ENCODE assay signal across 19 cellular contexts in the genomic region with DNA sequence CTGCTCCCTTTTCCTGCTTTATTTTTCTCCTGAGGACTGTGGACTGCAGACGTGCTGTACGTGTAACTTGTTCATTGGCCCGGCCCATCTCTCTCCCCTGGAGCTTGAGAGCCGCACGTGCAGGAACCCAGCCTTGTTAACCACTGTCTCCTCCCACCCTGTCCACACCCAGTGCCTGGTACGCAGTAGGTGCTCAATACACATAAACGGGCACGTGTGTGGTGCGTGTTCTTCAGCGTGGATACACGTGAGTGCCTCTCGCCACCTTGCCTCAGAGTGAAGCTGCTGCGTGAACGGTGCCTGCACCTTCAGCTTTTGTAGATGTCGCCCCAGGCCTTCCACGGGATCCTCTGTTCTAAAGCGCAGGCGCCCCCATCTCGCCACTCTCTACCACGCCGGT.
DNase-seq lines count a peak whose midpoint lies in the region; ATAC-seq and TF ChIP-seq lines count a peak whose summit lies in the region.
"Had no signal": no experiment of that assay in that cellular context is flagged by ENCODE, and none has a peak within 500 bp of the region (broad histone marks: within the 10 kb centered on the region; RNA-seq: fewer than 3 reads in every experiment).

No MANE protein-coding gene starts in this region.

- intact Hi-C loops in dendritic cell treated with granulocyte-macrophage colony-stimulating factor and Interleukin-4, amounts not matched to agents 40 ng/mL and 50 ng/mL, for 4 days (cut with micrococcal nuclease): no loop called here

- peak overlapping the region; percentile 62 for H3K4me3 Mint-ChIP-seq in activated naive CD4-positive, alpha-beta T cell treated with anti-CD3 and anti-CD28 coated beads, Interleukin-2, amount 50 U/mL, for 24 hours
- H3K4me3 Mint-ChIP-seq in T-helper 17 cell: peak overlapping the region; percentile 81
- no peak overlapping the region for H3K4me3 Mint-ChIP-seq in dendritic cell treated with granulocyte-macrophage colony-stimulating factor and Interleukin-4, amounts not matched to agents 40 ng/mL and 50 ng/mL, for 4 days
- H3K4me3 Mint-ChIP-seq in stimulated activated naive CD8-positive, alpha-beta T cell treated with anti-CD3 and anti-CD28 coated beads, Interleukin-15, amount 100 ng/mL, for 72 hours: peak overlapping the region; percentile 44 to 56
- H3K4me3 Mint-ChIP-seq: CD8-positive, alpha-beta T cell; HFFc6; stimulated activated naive B cell treated with anti-CD40 and anti-IgM and Interleukin-4, amounts not matched to agents 10 μg/mL and 1 μg/mL and 100 μg/mL, for 72 hours had no signal

- H3K27me3 Mint-ChIP-seq in activated naive CD4-positive, alpha-beta T cell treated with anti-CD3 and anti-CD28 coated beads, Interleukin-2, amount 50 U/mL, for 24 hours: no peaks in the 10 kb centered on the region
- H3K27me3 Mint-ChIP-seq in T-helper 17 cell: no peaks in the 10 kb centered on the region
- no peaks in the 10 kb centered on the region for H3K27me3 Mint-ChIP-seq in dendritic cell treated with granulocyte-macrophage colony-stimulating factor and Interleukin-4, amounts not matched to agents 40 ng/mL and 50 ng/mL, for 4 days
- H3K27me3 Mint-ChIP-seq in stimulated activated naive CD8-positive, alpha-beta T cell treated with anti-CD3 and anti-CD28 coated beads, Interleukin-15, amount 100 ng/mL, for 72 hours: no peaks in the 10 kb centered on the region
- H3K27me3 Mint-ChIP-seq: naive thymus-derived CD8-positive, alpha-beta T cell; stimulated activated naive B cell treated with anti-CD40 and anti-IgM and Interleukin-4, amounts not matched to agents 10 μg/mL and 1 μg/mL and 100 μg/mL, for 72 hours had no signal

- H3K9me3 ChIP-seq in T-helper 17 cell (ENCODE audit: control insufficient read depth, low read length, poor library complexity, severe bottlenecking): no peaks in the 10 kb centered on the region
- H3K9me3 ChIP-seq: ascending aorta, thyroid gland had no signal

- peaks cover 34% of the 10 kb centered on the region for H3K36me3 Mint-ChIP-seq in activated naive CD4-positive, alpha-beta T cell treated with anti-CD3 and anti-CD28 coated beads, Interleukin-2, amount 50 U/mL, for 24 hours
- peaks cover 12% of the 10 kb centered on the region for H3K36me3 Mint-ChIP-seq in T-helper 17 cell (ENCODE audit: low read depth)
- peaks cover 75% of the 10 kb centered on the region for H3K36me3 Mint-ChIP-seq in dendritic cell treated with granulocyte-macrophage colony-stimulating factor and Interleukin-4, amounts not matched to agents 40 ng/mL and 50 ng/mL, for 4 days (ENCODE audit: low read depth)

- ATAC-seq in T-helper 17 cell: no peak
- ATAC-seq in stimulated activated naive CD8-positive, alpha-beta T cell treated with anti-CD3 and anti-CD28 coated beads, Interleukin-15, amount 100 ng/mL, for 72 hours: no peak
- ATAC-seq in foreskin keratinocyte: no peak
- ATAC-seq: CD8-positive, alpha-beta T cell; naive thymus-derived CD8-positive, alpha-beta T cell; stimulated activated naive B cell treated with anti-CD40 and anti-IgM and Interleukin-4, amounts not matched to agents 10 μg/mL and 1 μg/mL and 100 μg/mL, for 72 hours had no signal

- peak overlapping the region; percentile 96 for H3K27ac Mint-ChIP-seq in activated naive CD4-positive, alpha-beta T cell treated with anti-CD3 and anti-CD28 coated beads, Interleukin-2, amount 50 U/mL, for 24 hours
- peak overlapping the region; percentile 96 for H3K27ac Mint-ChIP-seq in T-helper 17 cell
- peak overlapping the region; percentile 23 for H3K27ac Mint-ChIP-seq in dendritic cell treated with granulocyte-macrophage colony-stimulating factor and Interleukin-4, amounts not matched to agents 40 ng/mL and 50 ng/mL, for 4 days
- H3K27ac Mint-ChIP-seq in stimulated activated naive CD8-positive, alpha-beta T cell treated with anti-CD3 and anti-CD28 coated beads, Interleukin-15, amount 100 ng/mL, for 72 hours: peak overlapping the region; percentile 93 to 96
- H3K27ac Mint-ChIP-seq: CD8-positive, alpha-beta T cell; HFFc6; stimulated activated naive B cell treated with anti-CD40 and anti-IgM and Interleukin-4, amounts not matched to agents 10 μg/mL and 1 μg/mL and 100 μg/mL, for 72 hours had no signal

- H3K4me1 Mint-ChIP-seq in activated naive CD4-positive, alpha-beta T cell treated with anti-CD3 and anti-CD28 coated beads, Interleukin-2, amount 50 U/mL, for 24 hours: peaks cover 76% of the 10 kb centered on the region
- H3K4me1 Mint-ChIP-seq in T-helper 17 cell: peaks cover 53% of the 10 kb centered on the region
- H3K4me1 Mint-ChIP-seq in dendritic cell treated with granulocyte-macrophage colony-stimulating factor and Interleukin-4, amounts not matched to agents 40 ng/mL and 50 ng/mL, for 4 days (ENCODE audit: low read depth): peaks cover 30% of the 10 kb centered on the region
- peaks cover 98% of the 10 kb centered on the region for H3K4me1 Mint-ChIP-seq in stimulated activated naive CD8-positive, alpha-beta T cell treated with anti-CD3 and anti-CD28 coated beads, Interleukin-15, amount 100 ng/mL, for 72 hours

- no peaks in the 10 kb centered on the region for H3K27me3 ChIP-seq in foreskin keratinocyte
- H3K27me3 ChIP-seq: ascending aorta, thyroid gland had no signal

- H3K4me1 ChIP-seq in foreskin keratinocyte: peaks cover 18% of the 10 kb centered on the region
- H3K4me1 ChIP-seq: thyroid gland had no signal

- no peak for DNase-seq in activated naive CD4-positive, alpha-beta T cell treated with Interleukin-2 at 50 U/mL for 16 hours
- DNase-seq in T-helper 17 cell (no peak), NCI-H2081 treated with DMSO at 0.1 percent for 48 hours (lab: John Stamatoyannopoulos, UW) (no peak), mucosa of gallbladder (ENCODE audit: low spot score) (no peak), foreskin keratinocyte (no peak)
- no peak for DNase-seq in stimulated activated naive CD8-positive, alpha-beta T cell treated with anti-CD3 and anti-CD28 coated beads, Interleukin-15, amount 100 ng/mL, for 72 hours
- DNase-seq: activated CD4-positive, alpha-beta T cell treated with anti-CD3 and anti-CD28 coated beads, Interleukin-2, amount 50 U/mL, for 48 hours; CD8-positive, alpha-beta T cell; effector memory CD4-positive, alpha-beta T cell; HFFc6; mesenchymal stem cell; naive thymus-derived CD8-positive, alpha-beta T cell; NCI-H774; SHP77 treated with DMSO at 0.1 percent for 48 hours; stimulated activated naive B cell treated with anti-CD40 and anti-IgM and Interleukin-4, amounts not matched to agents 10 μg/mL and 1 μg/mL and 100 μg/mL, for 72 hours; thyroid gland had no signal

- H3K27ac ChIP-seq in foreskin keratinocyte: no peak overlapping the region
- H3K27ac ChIP-seq: ascending aorta, thyroid gland had no signal

- no peak for TF ChIP-seq CTCF in foreskin keratinocyte (conservative IDR thresholded peaks at IDR 0.05)

- no peaks in the 10 kb centered on the region for H3K9me3 Mint-ChIP-seq in activated naive CD4-positive, alpha-beta T cell treated with anti-CD3 and anti-CD28 coated beads, Interleukin-2, amount 50 U/mL, for 24 hours
- H3K9me3 Mint-ChIP-seq in dendritic cell treated with granulocyte-macrophage colony-stimulating factor and Interleukin-4, amounts not matched to agents 40 ng/mL and 50 ng/mL, for 4 days: no peaks in the 10 kb centered on the region
- no peaks in the 10 kb centered on the region for H3K9me3 Mint-ChIP-seq in stimulated activated naive CD8-positive, alpha-beta T cell treated with anti-CD3 and anti-CD28 coated beads, Interleukin-15, amount 100 ng/mL, for 72 hours
- H3K9me3 Mint-ChIP-seq: CD8-positive, alpha-beta T cell; HFFc6; naive thymus-derived CD8-positive, alpha-beta T cell; stimulated activated naive B cell treated with anti-CD40 and anti-IgM and Interleukin-4, amounts not matched to agents 10 μg/mL and 1 μg/mL and 100 μg/mL, for 72 hours had no signal

Comparison
In these comparisons a context has a peak if more than half of its experiments do, and no peak if none do; other contexts are left out.
1. H3K27ac Mint-ChIP-seq: peak in every context shown above with its lines; median percentile 96 in activated naive CD4-positive, alpha-beta T cell treated with anti-CD3 and anti-CD28 coated beads, Interleukin-2, amount 50 U/mL, for 24 hours; 96 in T-helper 17 cell; 94 in stimulated activated naive CD8-positive, alpha-beta T cell treated with anti-CD3 and anti-CD28 coated beads, Interleukin-15, amount 100 ng/mL, for 72 hours; 23 in dendritic cell treated with granulocyte-macrophage colony-stimulating factor and Interleukin-4, amounts not matched to agents 40 ng/mL and 50 ng/mL, for 4 days.